32 cellular contexts compared by ENCODE assay signal in the genomic region with DNA sequence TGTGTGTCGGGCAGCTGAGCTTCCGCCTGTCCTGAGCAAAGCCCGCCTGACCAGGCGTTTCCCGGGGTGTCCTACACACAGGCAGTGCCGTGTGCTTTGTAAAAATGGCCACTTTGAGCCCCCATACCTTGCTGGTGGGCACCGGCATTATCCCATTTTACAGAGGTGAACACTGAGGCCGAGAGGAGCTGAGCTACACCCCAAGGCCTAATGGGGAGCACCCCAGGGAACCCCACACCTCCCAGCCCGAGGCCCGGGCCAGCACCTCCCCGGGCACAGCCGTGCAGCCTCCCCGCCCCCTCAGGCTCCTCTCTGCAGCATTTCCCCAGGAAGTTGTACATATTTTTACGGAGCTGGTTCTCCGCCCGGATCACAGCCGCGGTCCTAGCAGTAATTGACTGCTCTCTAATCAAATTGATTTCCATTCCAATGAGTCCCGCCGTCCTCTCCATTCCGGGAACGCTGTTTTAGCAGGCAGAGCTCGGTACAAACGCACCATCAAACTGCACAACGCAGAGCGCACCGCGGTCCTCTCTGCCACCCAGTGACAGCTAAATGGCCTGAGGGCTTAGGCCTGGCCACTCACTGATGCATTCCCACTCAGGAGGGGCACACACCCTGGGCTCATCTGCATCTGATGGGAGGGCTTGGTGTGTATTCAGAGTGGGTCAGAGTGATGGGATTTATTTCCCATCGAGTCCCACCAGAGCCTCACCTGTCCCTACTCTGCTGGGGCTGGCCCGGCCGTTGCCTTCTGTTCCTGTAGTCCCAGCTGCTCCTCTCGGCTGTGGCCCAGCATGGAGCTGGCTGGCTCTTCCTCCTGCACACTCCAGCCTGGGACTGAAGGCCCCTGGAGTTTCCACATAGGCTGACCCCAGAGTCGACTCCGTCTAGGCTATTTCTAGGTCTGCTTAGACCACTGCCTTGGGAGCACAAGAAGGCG.
"Had no signal": no experiment of that assay in that cellular context is flagged by ENCODE, and none has a peak within 500 bp of the region (broad histone marks: within the 10 kb centered on the region; RNA-seq: fewer than 3 reads in every experiment).

No MANE protein-coding gene starts in this region.

- H3K9me3 ChIP-seq: left ventricle myocardium inferior, mucosa of descending colon, ovary, suprapubic skin, tibial artery, upper lobe of right lung had no signal

- H3K4me1 Mint-ChIP-seq: activated CD4-positive, alpha-beta T cell treated with anti-CD3 and anti-CD28 coated beads, Interleukin-2, amount 10 ng/mL, durations not matched to agents 24 days and 14 days had no signal

- H3K27me3 Mint-ChIP-seq: activated CD4-positive, alpha-beta memory T cell treated with anti-CD3 and anti-CD28 coated beads, Interleukin-2, amount 10 ng/mL, durations not matched to agents 7 days and 5 days; activated CD4-positive, alpha-beta T cell treated with anti-CD3 and anti-CD28 coated beads, Interleukin-2, amount 10 ng/mL, durations not matched to agents 24 days and 14 days; activated naive CD8-positive, alpha-beta T cell treated with anti-CD3 and anti-CD28 coated beads, Interleukin-2, amount 10 ng/mL, durations not matched to agents 7 days and 5 days; activated T-cell treated with anti-CD3 and anti-CD28 coated beads, Interleukin-2, amount 50 U/mL, for 24 hours; dendritic cell treated with granulocyte-macrophage colony-stimulating factor and Interleukin-4, amounts not matched to agents 40 ng/mL and 50 ng/mL, for 4 days; natural killer cell treated with Interleukin-12 subunit alpha and Interleukin-12 subunit beta and Interleukin-15 and Interleukin-18, amount 100 ng/mL, for 72 hours; progenitor cell of endocrine pancreas; stimulated activated naive CD8-positive, alpha-beta T cell treated with anti-CD3 and anti-CD28 coated beads, Interleukin-15, amount 100 ng/mL, for 72 hours had no signal

- H3K4me3 Mint-ChIP-seq: activated CD4-positive, alpha-beta memory T cell treated with anti-CD3 and anti-CD28 coated beads, Interleukin-2, amount 10 ng/mL, durations not matched to agents 7 days and 5 days; activated CD4-positive, alpha-beta T cell treated with anti-CD3 and anti-CD28 coated beads, Interleukin-2, amount 10 ng/mL, durations not matched to agents 24 days and 14 days; activated naive CD4-positive, alpha-beta T cell treated with anti-CD3 and anti-CD28 coated beads, Interleukin-2, amount 10 ng/mL, durations not matched to agents 7 days and 5 days; activated naive CD8-positive, alpha-beta T cell treated with anti-CD3 and anti-CD28 coated beads, Interleukin-2, amount 10 ng/mL, durations not matched to agents 7 days and 5 days; activated T-cell treated with anti-CD3 and anti-CD28 coated beads, Interleukin-2, amount 50 U/mL, for 24 hours; dendritic cell treated with granulocyte-macrophage colony-stimulating factor and Interleukin-4, amounts not matched to agents 40 ng/mL and 50 ng/mL, for 4 days; natural killer cell treated with Interleukin-12 subunit alpha and Interleukin-12 subunit beta and Interleukin-15 and Interleukin-18, amount 100 ng/mL, for 72 hours; stimulated activated memory B cell treated with anti-CD40 and anti-IgM and Interleukin-4, amounts not matched to agents 10 μg/mL and 1 μg/mL and 100 μg/mL, for 72 hours; stimulated activated naive CD8-positive, alpha-beta T cell treated with anti-CD3 and anti-CD28 coated beads, Interleukin-15, amount 100 ng/mL, for 72 hours had no signal

- H3K9me3 Mint-ChIP-seq: activated CD4-positive, alpha-beta memory T cell treated with anti-CD3 and anti-CD28 coated beads, Interleukin-2, amount 10 ng/mL, durations not matched to agents 7 days and 5 days; activated CD4-positive, alpha-beta T cell treated with anti-CD3 and anti-CD28 coated beads, Interleukin-2, amount 10 ng/mL, durations not matched to agents 24 days and 14 days; activated naive CD4-positive, alpha-beta T cell treated with anti-CD3 and anti-CD28 coated beads, Interleukin-2, amount 10 ng/mL, durations not matched to agents 7 days and 5 days; activated naive CD8-positive, alpha-beta T cell treated with anti-CD3 and anti-CD28 coated beads, Interleukin-2, amount 10 ng/mL, durations not matched to agents 7 days and 5 days; activated T-cell treated with anti-CD3 and anti-CD28 coated beads, Interleukin-2, amount 50 U/mL, for 24 hours; dendritic cell treated with granulocyte-macrophage colony-stimulating factor and Interleukin-4, amounts not matched to agents 40 ng/mL and 50 ng/mL, for 4 days; natural killer cell treated with Interleukin-12 subunit alpha and Interleukin-12 subunit beta and Interleukin-15 and Interleukin-18, amount 100 ng/mL, for 72 hours; stimulated activated memory B cell treated with anti-CD40 and anti-IgM and Interleukin-4, amounts not matched to agents 10 μg/mL and 1 μg/mL and 100 μg/mL, for 72 hours; stimulated activated naive CD8-positive, alpha-beta T cell treated with anti-CD3 and anti-CD28 coated beads, Interleukin-15, amount 100 ng/mL, for 72 hours had no signal

- H3K4me3 ChIP-seq: hepatocyte, left ventricle myocardium inferior, lung, mucosa of descending colon, ovary, smooth muscle cell, suprapubic skin, tibial artery, upper lobe of right lung had no signal

- H3K4me2 ChIP-seq: hepatocyte, smooth muscle cell had no signal

- H3K79me2 ChIP-seq: hepatocyte had no signal

- H3K36me3 ChIP-seq: brain microvascular endothelial cell, left ventricle myocardium inferior, ovary, suprapubic skin, tibial artery, upper lobe of right lung had no signal

- H3K36me3 Mint-ChIP-seq: activated naive CD4-positive, alpha-beta T cell treated with anti-CD3 and anti-CD28 coated beads, Interleukin-2, amount 10 ng/mL, durations not matched to agents 7 days and 5 days; activated naive CD8-positive, alpha-beta T cell treated with anti-CD3 and anti-CD28 coated beads, Interleukin-2, amount 10 ng/mL, durations not matched to agents 7 days and 5 days; natural killer cell treated with Interleukin-12 subunit alpha and Interleukin-12 subunit beta and Interleukin-15 and Interleukin-18, amount 100 ng/mL, for 72 hours; stimulated activated memory B cell treated with anti-CD40 and anti-IgM and Interleukin-4, amounts not matched to agents 10 μg/mL and 1 μg/mL and 100 μg/mL, for 72 hours had no signal

- H3K27ac ChIP-seq: brain microvascular endothelial cell, hepatocyte, left ventricle myocardium inferior, ovary, suprapubic skin, tibial artery, upper lobe of right lung had no signal

- H3K27me3 ChIP-seq: brain microvascular endothelial cell, hepatocyte, ovary, suprapubic skin, tibial artery, upper lobe of right lung had no signal

- DNase-seq: activated CD4-positive, alpha-beta memory T cell treated with anti-CD3 and anti-CD28 coated beads, Interleukin-2, amount 10 ng/mL, durations not matched to agents 7 days and 5 days; activated CD4-positive, alpha-beta T cell treated with anti-CD3 and anti-CD28 coated beads, Interleukin-2, amount 10 ng/mL, durations not matched to agents 24 days and 14 days; activated CD4-positive, CD25-positive, alpha-beta regulatory T cell treated with anti-CD3 and anti-CD28 coated beads, Interleukin-2, amount 50 U/mL, for 72 hours; activated CD8-positive, alpha-beta memory T cell treated with anti-CD3 and anti-CD28 coated beads, Interleukin-2, amount 50 U/mL, for 48 hours; activated gamma-delta T cell; activated naive CD4-positive, alpha-beta T cell treated with anti-CD3 and anti-CD28 coated beads, Interleukin-2, amount 10 ng/mL, durations not matched to agents 7 days and 5 days; activated naive CD8-positive, alpha-beta T cell treated with anti-CD3 and anti-CD28 coated beads, Interleukin-2, amount 10 ng/mL, durations not matched to agents 7 days and 5 days; activated T-cell treated with anti-CD3 and anti-CD28 coated beads, Interleukin-2, amount 50 U/mL, for 24 hours; amniotic stem cell; brain microvascular endothelial cell; effector CD8-positive, alpha-beta T cell; islet precursor cell; left ventricle myocardium inferior; mucosa of descending colon; stimulated activated CD4-positive, alpha-beta T cell treated with anti-CD3 and anti-CD28 coated beads, Interleukin-1b, Interleukin-23, amount 100 ng/mL, for 48 hours; stimulated activated CD4-positive, alpha-beta T cell treated with anti-CD3 and anti-CD28 coated beads, Interleukin-4, amount 100 ng/mL, for 4 hours; stimulated activated CD8-positive, alpha-beta memory T cell treated with anti-CD3 and anti-CD28 coated beads, Interleukin-4, amount 100 ng/mL, for 48 hours; stimulated activated naive CD8-positive, alpha-beta T cell treated with anti-CD3 and anti-CD28 coated beads, Interleukin-15, amount 100 ng/mL, for 72 hours; T-helper 2 cell; tibial artery; upper lobe of right lung had no signal

- FAIRE-seq: astrocyte, frontal cortex had no signal

- H2AFZ ChIP-seq: hepatocyte had no signal

- ATAC-seq: mucosa of descending colon; natural killer cell treated with Interleukin-12 subunit alpha and Interleukin-12 subunit beta and Interleukin-15 and Interleukin-18, amount 100 ng/mL, for 72 hours; stimulated activated memory B cell treated with anti-CD40 and anti-IgM and Interleukin-4, amounts not matched to agents 10 μg/mL and 1 μg/mL and 100 μg/mL, for 72 hours; stimulated activated naive CD8-positive, alpha-beta T cell treated with anti-CD3 and anti-CD28 coated beads, Interleukin-15, amount 100 ng/mL, for 72 hours; upper lobe of right lung had no signal

- H3K27ac Mint-ChIP-seq: activated CD4-positive, alpha-beta memory T cell treated with anti-CD3 and anti-CD28 coated beads, Interleukin-2, amount 10 ng/mL, durations not matched to agents 7 days and 5 days; activated CD4-positive, alpha-beta T cell treated with anti-CD3 and anti-CD28 coated beads, Interleukin-2, amount 10 ng/mL, durations not matched to agents 24 days and 14 days; activated naive CD4-positive, alpha-beta T cell treated with anti-CD3 and anti-CD28 coated beads, Interleukin-2, amount 10 ng/mL, durations not matched to agents 7 days and 5 days; activated naive CD8-positive, alpha-beta T cell treated with anti-CD3 and anti-CD28 coated beads, Interleukin-2, amount 10 ng/mL, durations not matched to agents 7 days and 5 days; activated T-cell treated with anti-CD3 and anti-CD28 coated beads, Interleukin-2, amount 50 U/mL, for 24 hours; dendritic cell treated with granulocyte-macrophage colony-stimulating factor and Interleukin-4, amounts not matched to agents 40 ng/mL and 50 ng/mL, for 4 days; natural killer cell treated with Interleukin-12 subunit alpha and Interleukin-12 subunit beta and Interleukin-15 and Interleukin-18, amount 100 ng/mL, for 72 hours; stimulated activated memory B cell treated with anti-CD40 and anti-IgM and Interleukin-4, amounts not matched to agents 10 μg/mL and 1 μg/mL and 100 μg/mL, for 72 hours had no signal
